1 cellular context compared by ENCODE assay signal in the genomic region with DNA sequence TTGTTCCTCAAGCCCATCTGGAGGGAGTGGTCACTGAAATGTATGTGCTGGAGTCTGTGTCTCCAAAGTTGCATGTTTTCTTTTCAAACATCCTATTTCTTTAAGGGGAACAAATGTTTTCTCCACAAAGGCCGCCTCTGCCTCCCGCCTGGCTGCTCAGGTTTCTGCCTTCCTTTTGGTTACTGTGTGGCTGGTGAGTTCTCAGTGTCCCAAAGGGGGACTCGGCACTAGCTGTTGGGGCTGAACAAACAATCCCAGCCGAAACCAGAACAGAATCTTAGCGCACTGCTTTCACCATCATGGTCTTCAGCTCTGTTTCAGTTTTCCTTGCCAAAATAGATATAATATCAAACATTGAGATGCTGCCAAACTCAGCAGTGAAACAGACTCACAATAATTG.
TF ChIP-seq lines count a peak whose summit lies in the region.

No MANE protein-coding gene starts in this region.

TF ChIP-seq in GM23338, 12 proteins besides CTCF, POLR2A, EP300 and RAD21 (continued from another document):
- TF ChIP-seq, protein P1, sequence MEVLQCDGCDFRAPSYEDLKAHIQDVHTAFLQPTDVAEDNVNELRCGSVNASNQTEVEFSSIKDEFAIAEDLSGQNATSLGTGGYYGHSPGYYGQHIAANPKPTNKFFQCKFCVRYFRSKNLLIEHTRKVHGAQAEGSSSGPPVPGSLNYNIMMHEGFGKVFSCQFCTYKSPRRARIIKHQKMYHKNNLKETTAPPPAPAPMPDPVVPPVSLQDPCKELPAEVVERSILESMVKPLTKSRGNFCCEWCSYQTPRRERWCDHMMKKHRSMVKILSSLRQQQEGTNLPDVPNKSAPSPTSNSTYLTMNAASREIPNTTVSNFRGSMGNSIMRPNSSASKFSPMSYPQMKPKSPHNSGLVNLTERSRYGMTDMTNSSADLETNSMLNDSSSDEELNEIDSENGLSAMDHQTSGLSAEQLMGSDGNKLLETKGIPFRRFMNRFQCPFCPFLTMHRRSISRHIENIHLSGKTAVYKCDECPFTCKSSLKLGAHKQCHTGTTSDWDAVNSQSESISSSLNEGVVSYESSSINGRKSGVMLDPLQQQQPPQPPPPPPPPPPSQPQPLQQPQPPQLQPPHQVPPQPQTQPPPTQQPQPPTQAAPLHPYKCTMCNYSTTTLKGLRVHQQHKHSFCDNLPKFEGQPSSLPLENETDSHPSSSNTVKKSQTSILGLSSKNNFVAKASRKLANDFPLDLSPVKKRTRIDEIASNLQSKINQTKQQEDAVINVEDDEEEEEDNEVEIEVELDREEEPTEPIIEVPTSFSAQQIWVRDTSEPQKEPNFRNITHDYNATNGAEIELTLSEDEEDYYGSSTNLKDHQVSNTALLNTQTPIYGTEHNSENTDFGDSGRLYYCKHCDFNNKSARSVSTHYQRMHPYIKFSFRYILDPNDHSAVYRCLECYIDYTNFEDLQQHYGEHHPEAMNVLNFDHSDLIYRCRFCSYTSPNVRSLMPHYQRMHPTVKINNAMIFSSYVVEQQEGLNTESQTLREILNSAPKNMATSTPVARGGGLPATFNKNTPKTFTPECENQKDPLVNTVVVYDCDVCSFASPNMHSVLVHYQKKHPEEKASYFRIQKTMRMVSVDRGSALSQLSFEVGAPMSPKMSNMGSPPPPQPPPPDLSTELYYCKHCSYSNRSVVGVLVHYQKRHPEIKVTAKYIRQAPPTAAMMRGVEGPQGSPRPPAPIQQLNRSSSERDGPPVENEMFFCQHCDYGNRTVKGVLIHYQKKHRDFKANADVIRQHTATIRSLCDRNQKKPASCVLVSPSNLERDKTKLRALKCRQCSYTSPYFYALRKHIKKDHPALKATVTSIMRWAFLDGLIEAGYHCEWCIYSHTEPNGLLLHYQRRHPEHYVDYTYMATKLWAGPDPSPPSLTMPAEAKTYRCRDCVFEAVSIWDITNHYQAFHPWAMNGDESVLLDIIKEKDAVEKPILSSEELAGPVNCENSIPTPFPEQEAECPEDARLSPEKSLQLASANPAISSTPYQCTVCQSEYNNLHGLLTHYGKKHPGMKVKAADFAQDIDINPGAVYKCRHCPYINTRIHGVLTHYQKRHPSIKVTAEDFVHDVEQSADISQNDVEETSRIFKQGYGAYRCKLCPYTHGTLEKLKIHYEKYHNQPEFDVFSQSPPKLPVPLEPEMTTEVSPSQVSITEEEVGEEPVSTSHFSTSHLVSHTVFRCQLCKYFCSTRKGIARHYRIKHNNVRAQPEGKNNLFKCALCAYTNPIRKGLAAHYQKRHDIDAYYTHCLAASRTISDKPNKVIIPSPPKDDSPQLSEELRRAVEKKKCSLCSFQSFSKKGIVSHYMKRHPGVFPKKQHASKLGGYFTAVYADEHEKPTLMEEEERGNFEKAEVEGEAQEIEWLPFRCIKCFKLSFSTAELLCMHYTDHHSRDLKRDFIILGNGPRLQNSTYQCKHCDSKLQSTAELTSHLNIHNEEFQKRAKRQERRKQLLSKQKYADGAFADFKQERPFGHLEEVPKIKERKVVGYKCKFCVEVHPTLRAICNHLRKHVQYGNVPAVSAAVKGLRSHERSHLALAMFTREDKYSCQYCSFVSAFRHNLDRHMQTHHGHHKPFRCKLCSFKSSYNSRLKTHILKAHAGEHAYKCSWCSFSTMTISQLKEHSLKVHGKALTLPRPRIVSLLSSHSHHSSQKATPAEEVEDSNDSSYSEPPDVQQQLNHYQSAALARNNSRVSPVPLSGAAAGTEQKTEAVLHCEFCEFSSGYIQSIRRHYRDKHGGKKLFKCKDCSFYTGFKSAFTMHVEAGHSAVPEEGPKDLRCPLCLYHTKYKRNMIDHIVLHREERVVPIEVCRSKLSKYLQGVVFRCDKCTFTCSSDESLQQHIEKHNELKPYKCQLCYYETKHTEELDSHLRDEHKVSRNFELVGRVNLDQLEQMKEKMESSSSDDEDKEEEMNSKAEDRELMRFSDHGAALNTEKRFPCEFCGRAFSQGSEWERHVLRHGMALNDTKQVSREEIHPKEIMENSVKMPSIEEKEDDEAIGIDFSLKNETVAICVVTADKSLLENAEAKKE (CRISPR knock-in tag; IDR thresholded peaks at IDR 0.05) = no peak
- TF ChIP-seq JUNB (IDR thresholded peaks at IDR 0.05; ENCODE audit: unreplicated experiment) (no peak), ZNF331 (CRISPR knock-in tag; IDR thresholded peaks at IDR 0.05; ENCODE audit: low read depth) (no peak), CREB1 (CRISPR knock-in tag; IDR thresholded peaks at IDR 0.05; ENCODE audit: low read depth) (no peak), POLR2AphosphoS5 (IDR thresholded peaks at IDR 0.05; ENCODE audit: low read depth) (no peak), EZH2phosphoT487 (IDR thresholded peaks at IDR 0.05; ENCODE audit: unreplicated experiment) (no peak), EZH2 (IDR thresholded peaks at IDR 0.05; ENCODE audit: low read depth, unreplicated experiment) (no peak), STAT1 (IDR thresholded peaks at IDR 0.05; ENCODE audit: unreplicated experiment) (no peak)
- TF ChIP-seq, protein P2, sequence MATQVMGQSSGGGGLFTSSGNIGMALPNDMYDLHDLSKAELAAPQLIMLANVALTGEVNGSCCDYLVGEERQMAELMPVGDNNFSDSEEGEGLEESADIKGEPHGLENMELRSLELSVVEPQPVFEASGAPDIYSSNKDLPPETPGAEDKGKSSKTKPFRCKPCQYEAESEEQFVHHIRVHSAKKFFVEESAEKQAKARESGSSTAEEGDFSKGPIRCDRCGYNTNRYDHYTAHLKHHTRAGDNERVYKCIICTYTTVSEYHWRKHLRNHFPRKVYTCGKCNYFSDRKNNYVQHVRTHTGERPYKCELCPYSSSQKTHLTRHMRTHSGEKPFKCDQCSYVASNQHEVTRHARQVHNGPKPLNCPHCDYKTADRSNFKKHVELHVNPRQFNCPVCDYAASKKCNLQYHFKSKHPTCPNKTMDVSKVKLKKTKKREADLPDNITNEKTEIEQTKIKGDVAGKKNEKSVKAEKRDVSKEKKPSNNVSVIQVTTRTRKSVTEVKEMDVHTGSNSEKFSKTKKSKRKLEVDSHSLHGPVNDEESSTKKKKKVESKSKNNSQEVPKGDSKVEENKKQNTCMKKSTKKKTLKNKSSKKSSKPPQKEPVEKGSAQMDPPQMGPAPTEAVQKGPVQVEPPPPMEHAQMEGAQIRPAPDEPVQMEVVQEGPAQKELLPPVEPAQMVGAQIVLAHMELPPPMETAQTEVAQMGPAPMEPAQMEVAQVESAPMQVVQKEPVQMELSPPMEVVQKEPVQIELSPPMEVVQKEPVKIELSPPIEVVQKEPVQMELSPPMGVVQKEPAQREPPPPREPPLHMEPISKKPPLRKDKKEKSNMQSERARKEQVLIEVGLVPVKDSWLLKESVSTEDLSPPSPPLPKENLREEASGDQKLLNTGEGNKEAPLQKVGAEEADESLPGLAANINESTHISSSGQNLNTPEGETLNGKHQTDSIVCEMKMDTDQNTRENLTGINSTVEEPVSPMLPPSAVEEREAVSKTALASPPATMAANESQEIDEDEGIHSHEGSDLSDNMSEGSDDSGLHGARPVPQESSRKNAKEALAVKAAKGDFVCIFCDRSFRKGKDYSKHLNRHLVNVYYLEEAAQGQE (IDR thresholded peaks at IDR 0.05; ENCODE audit: unreplicated experiment) = no peak
- TF ChIP-seq, protein P3, sequence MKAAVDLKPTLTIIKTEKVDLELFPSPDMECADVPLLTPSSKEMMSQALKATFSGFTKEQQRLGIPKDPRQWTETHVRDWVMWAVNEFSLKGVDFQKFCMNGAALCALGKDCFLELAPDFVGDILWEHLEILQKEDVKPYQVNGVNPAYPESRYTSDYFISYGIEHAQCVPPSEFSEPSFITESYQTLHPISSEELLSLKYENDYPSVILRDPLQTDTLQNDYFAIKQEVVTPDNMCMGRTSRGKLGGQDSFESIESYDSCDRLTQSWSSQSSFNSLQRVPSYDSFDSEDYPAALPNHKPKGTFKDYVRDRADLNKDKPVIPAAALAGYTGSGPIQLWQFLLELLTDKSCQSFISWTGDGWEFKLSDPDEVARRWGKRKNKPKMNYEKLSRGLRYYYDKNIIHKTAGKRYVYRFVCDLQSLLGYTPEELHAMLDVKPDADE (IDR thresholded peaks at IDR 0.05) = no peak
